Comparison of ENCODE assay signal across 9 cellular contexts in the genomic region with DNA sequence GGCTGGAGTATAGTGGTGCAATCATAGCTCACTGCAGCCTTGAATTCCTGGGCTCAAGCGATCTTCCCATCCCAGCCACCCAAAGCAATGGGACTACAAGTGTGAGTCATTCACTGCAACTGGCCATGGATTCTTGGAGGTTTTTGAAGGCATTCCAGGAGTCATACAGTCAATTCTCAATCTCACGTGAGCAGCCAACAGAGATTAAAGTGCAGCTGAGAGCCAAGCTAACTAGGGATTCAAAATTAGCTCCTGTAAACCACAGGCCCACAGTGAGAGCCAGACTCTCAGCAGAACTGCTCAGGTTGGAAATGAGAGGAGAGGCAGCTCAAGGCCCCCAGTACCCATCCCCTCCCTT. TPM values are rescaled to one million over a fixed set of nuclear protein-coding genes. Genes with fewer than 3 reads are reported as not detected.
A peak's percentile ranks its signal among the peaks of the same experiment; 100 is the strongest.
DNase-seq lines count a peak whose midpoint lies in the region; ATAC-seq, FAIRE-seq and TF ChIP-seq lines count a peak whose summit lies in the region.
"Had no signal": no experiment of that assay in that cellular context is flagged by ENCODE, and none has a peak within 500 bp of the region (broad histone marks: within the 10 kb centered on the region; RNA-seq: fewer than 3 reads in every experiment).

No MANE protein-coding gene starts in this region.

- H3K4me1 Mint-ChIP-seq in activated naive CD4-positive, alpha-beta T cell treated with anti-CD3 and anti-CD28 coated beads, Interleukin-2, amount 50 U/mL, for 24 hours = peaks cover 92% of the 10 kb centered on the region
- H3K4me1 Mint-ChIP-seq in astrocyte (ENCODE audit: low read depth, unreplicated experiment) = peaks cover 54% of the 10 kb centered on the region

- ATAC-seq in GM21360 (IDR thresholded peaks at IDR 0.05; ENCODE audit: unreplicated experiment) (no peak), HG02623 (IDR thresholded peaks at IDR 0.05; ENCODE audit: unreplicated experiment) (no peak)

- H3K9me3 Mint-ChIP-seq in activated naive CD4-positive, alpha-beta T cell treated with anti-CD3 and anti-CD28 coated beads, Interleukin-2, amount 50 U/mL, for 24 hours = no peaks in the 10 kb centered on the region
- no peaks in the 10 kb centered on the region for H3K9me3 Mint-ChIP-seq in astrocyte (ENCODE audit: unreplicated experiment)

- H3K27ac Mint-ChIP-seq in activated naive CD4-positive, alpha-beta T cell treated with anti-CD3 and anti-CD28 coated beads, Interleukin-2, amount 50 U/mL, for 24 hours = peak overlapping the region; percentile 98
- peak overlapping the region; percentile 76 for H3K27ac Mint-ChIP-seq in astrocyte (ENCODE audit: unreplicated experiment)

- DNase-seq in activated naive CD4-positive, alpha-beta T cell treated with anti-CD3 and anti-CD28 coated beads, Interleukin-2, amount 50 U/mL, for 16 hours = no peak
- DNase-seq in astrocyte (ENCODE audit: low read depth) (peak; percentile 95), kidney epithelial cell (ENCODE audit: low read depth) (peak; percentile 90), vagina (ENCODE audit: extremely low spot score in 2 of 2) (no peak), NCI-H2029 treated with DMSO at 0.1 percent for 48 hours (lab: John Stamatoyannopoulos, UW) (no peak)

- H3K27me3 ChIP-seq in astrocyte (ENCODE audit: insufficient read depth, low read length) (no peaks in the 10 kb centered on the region), kidney epithelial cell (ENCODE audit: control insufficient read depth, insufficient read depth, low read length) (no peaks in the 10 kb centered on the region), vagina (no peaks in the 10 kb centered on the region)

- intact Hi-C loops in vagina (cut with DNase I) = no loop called here

- no peaks in the 10 kb centered on the region for H3K27me3 Mint-ChIP-seq in activated naive CD4-positive, alpha-beta T cell treated with anti-CD3 and anti-CD28 coated beads, Interleukin-2, amount 50 U/mL, for 24 hours
- no peaks in the 10 kb centered on the region for H3K27me3 Mint-ChIP-seq in astrocyte (ENCODE audit: low read depth, unreplicated experiment)

- peak overlapping the region; percentile 62 for H3K9ac ChIP-seq in astrocyte (ENCODE audit: low read length)

- no peak for TF ChIP-seq CTCF in astrocyte (IDR thresholded peaks at IDR 0.05; ENCODE audit: insufficient read depth, low read depth, low read length)
- no peak for TF ChIP-seq CTCF in kidney epithelial cell (IDR thresholded peaks at IDR 0.05; ENCODE audit: insufficient read depth, low read length, poor library complexity, severe bottlenecking)
- no peak for TF ChIP-seq CTCF in vagina (IDR thresholded peaks at IDR 0.05)

- H3K36me3 ChIP-seq in astrocyte (ENCODE audit: insufficient read depth, low read length) (peaks cover 13% of the 10 kb centered on the region), kidney epithelial cell (ENCODE audit: control insufficient read depth, insufficient read depth, low read length) (no peaks in the 10 kb centered on the region), vagina (peaks cover 0 to 7% of the 10 kb centered on the region in 2 donors)

- H3K4me3 ChIP-seq in astrocyte (ENCODE audit: insufficient read depth, low read depth, low read length) (no peak overlapping the region), kidney epithelial cell (ENCODE audit: low read depth, low read length) (no peak overlapping the region), vagina (no peak overlapping the region)

- no peak for TF ChIP-seq POLR2A in vagina (IDR thresholded peaks at IDR 0.05)

- peaks cover 94% of the 10 kb centered on the region for H3K79me2 ChIP-seq in astrocyte (ENCODE audit: insufficient read depth, low read length)

- no peak for FAIRE-seq in astrocyte (lab: Jason Lieb, UNC)
- FAIRE-seq: colon had no signal

- H3K4me2 ChIP-seq in astrocyte (ENCODE audit: low read length) = peak overlapping the region; percentile 75

- H3K36me3 Mint-ChIP-seq in activated naive CD4-positive, alpha-beta T cell treated with anti-CD3 and anti-CD28 coated beads, Interleukin-2, amount 50 U/mL, for 24 hours = peaks cover 36% of the 10 kb centered on the region
- peaks cover 12% of the 10 kb centered on the region for H3K36me3 Mint-ChIP-seq in astrocyte (ENCODE audit: low read depth, unreplicated experiment)

- H3K4me1 ChIP-seq in astrocyte (ENCODE audit: insufficient read depth, low read length) (peaks cover 29% of the 10 kb centered on the region), vagina (peaks cover 35% of the 10 kb centered on the region)

- H3K27ac ChIP-seq in astrocyte (ENCODE audit: low read depth, low read length) (peak overlapping the region; percentile 80), vagina (no peak overlapping the region)

- no peak overlapping the region for H2AFZ ChIP-seq in astrocyte (ENCODE audit: low read depth, low read length)

- H3K4me3 Mint-ChIP-seq in activated naive CD4-positive, alpha-beta T cell treated with anti-CD3 and anti-CD28 coated beads, Interleukin-2, amount 50 U/mL, for 24 hours = peak overlapping the region; percentile 79
- no peak overlapping the region for H3K4me3 Mint-ChIP-seq in astrocyte (ENCODE audit: unreplicated experiment)

- H4K20me1 ChIP-seq in astrocyte (ENCODE audit: insufficient read depth, low read length) = peaks cover 86% of the 10 kb centered on the region

- H3K9me3 ChIP-seq in astrocyte (ENCODE audit: insufficient read depth, low read depth, low read length) = no peaks in the 10 kb centered on the region
- H3K9me3 ChIP-seq in vagina = no peaks in the 10 kb centered on the region

RNA-seq across cellular contexts. Expression of a gene that starts 30.2 kb away (rescaled TPM):
- 123 and 135 TPM in 2 replicates for total RNA-seq in astrocyte
- 61.9 and 100 TPM in 2 replicates for total RNA-seq in kidney epithelial cell
- total RNA-seq in vagina = 72.7 TPM

Comparison
In these comparisons a context has a peak if more than half of its experiments do, and no peak if none do; other contexts are left out.
1. DNase-seq: peak in astrocyte (single experiment) and kidney epithelial cell (single experiment); none in activated naive CD4-positive, alpha-beta T cell treated with anti-CD3 and anti-CD28 coated beads, Interleukin-2, amount 50 U/mL, for 16 hours (single experiment), vagina (0 of 2) and NCI-H2029 treated with DMSO at 0.1 percent for 48 hours (single experiment).